1 cellular context compared by ENCODE assay signal in genomic region chr3:123102826-123103225, GRCh38.
TF ChIP-seq lines count a peak whose summit lies in the region.

No MANE protein-coding gene starts in this region.

TF ChIP-seq in SK-N-SH, 30 proteins besides CTCF, POLR2A, EP300 and RAD21 (continued from another document):
- TF ChIP-seq GATA2 (CRISPR knock-in tag; IDR thresholded peaks at IDR 0.05) (no peak), MXI1 (IDR thresholded peaks at IDR 0.05; ENCODE audit: low read depth, low read length) (no peak), FOXJ3 (CRISPR knock-in tag; IDR thresholded peaks at IDR 0.05) (no peak), MEF2A (IDR thresholded peaks at IDR 0.05; ENCODE audit: borderline replicate concordance, low read depth) (no peak)
